Comparison of ENCODE assay signal across 2 cellular contexts in the genomic region with DNA sequence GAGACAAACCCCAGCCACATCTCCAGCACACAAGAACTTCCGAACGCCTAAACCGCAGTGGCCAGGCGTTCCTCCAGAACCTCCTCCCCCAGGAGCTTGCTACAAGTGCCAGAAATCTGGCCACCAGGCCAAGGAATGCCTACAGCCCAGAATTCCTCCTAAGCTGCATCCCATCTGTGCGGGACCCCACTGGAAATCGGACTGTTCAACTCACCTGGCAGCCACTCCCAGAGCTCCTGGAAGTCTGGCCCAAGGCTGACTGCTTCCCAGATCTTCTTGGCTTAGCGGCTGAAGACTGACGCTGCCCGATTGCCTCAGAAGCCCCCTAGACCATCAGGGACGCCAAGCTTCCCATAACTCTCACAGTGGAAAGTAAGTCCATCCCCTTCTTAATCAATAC. TPM values are rescaled to one million over a fixed set of nuclear protein-coding genes. Genes with fewer than 3 reads are reported as not detected.
"Had no signal": no experiment of that assay in that cellular context is flagged by ENCODE, and none has a peak within 500 bp of the region (broad histone marks: within the 10 kb centered on the region; RNA-seq: fewer than 3 reads in every experiment).

No MANE protein-coding gene starts in this region.

RNA-seq across cellular contexts. Expression of gene GAL, which starts 48.5 kb away (rescaled TPM):
- total RNA-seq: activated B cell treated with CpG ODN at 0.5 μM for 24 hours, ascending aorta had no signal
